8 cellular contexts compared by ENCODE assay signal in genomic region chr21:44455524-44456206, GRCh38. TPM values are rescaled to one million over a fixed set of nuclear protein-coding genes. Genes with fewer than 3 reads are reported as not detected.
DNase-seq lines count a peak whose midpoint lies in the region; ATAC-seq, FAIRE-seq and TF ChIP-seq lines count a peak whose summit lies in the region.

No MANE protein-coding gene starts in this region.

- H3K4me1 ChIP-seq in HCT116 (ENCODE audit: control insufficient read depth in 1 of 2, insufficient read depth in 2 of 2, low read length in 2 of 2) (peaks cover 6 to 10% of the 10 kb centered on the region in 2 experiments; a peak in 3 of 4 replicates), Panc1 (ENCODE audit: control insufficient read depth, insufficient read depth, low read length) (no peaks in the 10 kb centered on the region), left lung (peaks cover 5 to 13% of the 10 kb centered on the region in 2 donors)

- H3K9ac ChIP-seq in HCT116 (ENCODE audit: low read length): peak overlapping the region; percentile 72

- peak overlapping the region; percentile 90 for H3K4me2 ChIP-seq in HCT116 (ENCODE audit: low read length)

- H3K9me2 ChIP-seq in HCT116 (ENCODE audit: insufficient read depth): no peaks in the 10 kb centered on the region

- TF ChIP-seq CTCF in HCT116 (IDR thresholded peaks at IDR 0.05 in 2 of 3, conservative IDR thresholded peaks at IDR 0.05 in 1 of 3; ENCODE audit: borderline replicate concordance in 1 of 3, insufficient read depth in 1 of 3, low read depth in 2 of 3, low read length in 2 of 3) (peak in 2 of 3 experiments; percentile 16 to 21; a peak in 1 of 6 replicates), Panc1 (IDR thresholded peaks at IDR 0.05) (peak; percentile 82), bronchial epithelial cell (IDR thresholded peaks at IDR 0.05; ENCODE audit: insufficient read depth, low read length, severe bottlenecking) (peak; percentile 17), left lung (IDR thresholded peaks at IDR 0.05) (no peak)

- H3K79me2 ChIP-seq in HCT116 (ENCODE audit: insufficient read depth, low read length): no peaks in the 10 kb centered on the region

- H3K27me3 ChIP-seq in HCT116 (ENCODE audit: insufficient read depth, low read length): peaks cover 12% of the 10 kb centered on the region
- H3K27me3 ChIP-seq in Panc1 (ENCODE audit: control insufficient read depth, insufficient read depth, low read length): no peaks in the 10 kb centered on the region; the same call in 1 of the 2 replicates
- peaks cover 2% of the 10 kb centered on the region for H3K27me3 ChIP-seq in bronchial epithelial cell (ENCODE audit: control insufficient read depth, insufficient read depth, low read length)
- H3K27me3 ChIP-seq in left lung: peaks cover 0 to 33% of the 10 kb centered on the region in 2 donors

- POLR2A ChIA-PET in HCT116 (lab: Charles Lee): no interaction called here
- POLR2A ChIA-PET in Panc1 (lab: Charles Lee): no interaction called here

- no peak for FAIRE-seq in bronchial epithelial cell (lab: Jason Lieb, UNC)

- H2AFZ ChIP-seq in HCT116 (ENCODE audit: low read depth, low read length, poor library complexity, severe bottlenecking): no peak overlapping the region

- no peak for TF ChIP-seq POLR2A in HCT116 (IDR thresholded peaks at IDR 0.05; ENCODE audit: borderline replicate concordance, extremely low read depth, insufficient read depth, insufficient read length)

- no peaks in the 10 kb centered on the region for H4K20me1 ChIP-seq in HCT116 (ENCODE audit: insufficient read depth)

- peak; percentile 69 for ATAC-seq in HCT116
- peak; percentile 79 for ATAC-seq in Panc1
- peak; percentile 74 for ATAC-seq in left lung
- ATAC-seq in GM18520 (IDR thresholded peaks at IDR 0.05; ENCODE audit: unreplicated experiment): no peak
- no peak for ATAC-seq in HG03045 (IDR thresholded peaks at IDR 0.05; ENCODE audit: unreplicated experiment)

- BruUV-seq in HCT116 (replicated peaks; lab: Mats Ljungman, UMichigan): no TSS peak
- no TSS peak for BruUV-seq in Panc1 (replicated peaks; lab: Mats Ljungman, UMichigan)

- in situ Hi-C loops in Panc1 (cut with HindIII; ENCODE audit: low pct_unique_long_range_greater_than_20kb, low sequenced_read_pairs): no loop called here

- CTCF ChIA-PET in HCT116 (lab: Charles Lee): interaction anchor here (0.9 to 1.4 kb wide), 2 partner anchors 11 to 14 kb away, joined by 3 to 4 read pairs; no protein-coding TSS in a partner anchor
- CTCF ChIA-PET in Panc1 (lab: Charles Lee): interaction anchor here (0.6 kb wide), 1 partner anchor 104 kb away, joined by 5 read pairs; no protein-coding TSS in a partner anchor

- no peaks in the 10 kb centered on the region for H3K9me3 ChIP-seq in HCT116 (ENCODE audit: control insufficient read depth in 1 of 2, insufficient read depth in 1 of 2, low read depth in 1 of 2, low read length in 2 of 2)
- H3K9me3 ChIP-seq in Panc1 (ENCODE audit: control insufficient read depth, insufficient read depth, low read depth, low read length): no peaks in the 10 kb centered on the region
- peaks cover 0 to 3% of the 10 kb centered on the region in 2 donors for H3K9me3 ChIP-seq in left lung

- intact Hi-C loops in HCT116 (cut with micrococcal nuclease) (no loop called here), Panc1 (cut with micrococcal nuclease; ENCODE audit: unreplicated experiment) (no loop called here), left lung (cut with DNase I) (no loop called here)

- DNase-seq in CMK (ENCODE audit: low read depth) (peak; percentile 44), HCT116 (ENCODE audit: low read depth, low spot score) (no peak), Panc1 (ENCODE audit: low read depth, low spot score) (no peak), bronchial epithelial cell (ENCODE audit: low read depth) (no peak), left lung (peak; percentile 62 to 93)
- peak; percentile 5 for DNase-seq in stimulated activated CD8-positive, alpha-beta memory T cell treated with anti-CD3 and anti-CD28 coated beads, Interleukin-12 subunit alpha, Interleukin-12 subunit beta, amount 100 ng/mL, for 4 hours (ENCODE audit: low read depth)

- H3K4me3 ChIP-seq in HCT116 (replicated peaks in 1 of 2; ENCODE audit: low read depth in 1 of 2, low read length in 2 of 2) (peak overlapping the region; percentile 48 to 62), Panc1 (ENCODE audit: low read depth in 2 of 2, low read length in 2 of 2) (peak overlapping the region; percentile 54 to 61), bronchial epithelial cell (ENCODE audit: low read depth, low read length) (peak overlapping the region; percentile 37), left lung (peak overlapping the region; percentile 73 to 83)

- H3K36me3 ChIP-seq in HCT116 (ENCODE audit: control insufficient read depth in 1 of 2, insufficient read depth in 2 of 2, low read length in 2 of 2) (no peaks in the 10 kb centered on the region), Panc1 (ENCODE audit: control insufficient read depth, insufficient read depth, low read length) (no peaks in the 10 kb centered on the region), bronchial epithelial cell (ENCODE audit: control insufficient read depth, insufficient read depth, low read length) (no peaks in the 10 kb centered on the region), left lung (no peaks in the 10 kb centered on the region)

- peak; percentile 31; the same call in 1 of the 2 replicates for TF ChIP-seq RAD21 in HCT116 (IDR thresholded peaks at IDR 0.05; ENCODE audit: low read depth)

- peak overlapping the region; percentile 24; the same call in 1 of the 2 replicates for H3K27ac ChIP-seq in HCT116 (ENCODE audit: low read depth, low read length)
- 0 out of 2 replicates have a peak overlapping the region, but pooled peaks have one; percentile 29 for H3K27ac ChIP-seq in Panc1 (ENCODE audit: low read length)
- H3K27ac ChIP-seq in left lung: no peak overlapping the region

- RAD21 ChIA-PET in HCT116 (lab: Charles Lee; ENCODE audit: low non-redundant PET in 1 of 2, low total read pairs in 2 of 2, uncharacterized antibody in 2 of 2, unreplicated experiment in 2 of 2): interaction anchor here in 1 of 2 experiments (0.8 kb wide), 1 partner anchor 158 kb away, joined by 4 read pairs; no protein-coding TSS in a partner anchor

TF ChIP-seq in HCT116, 20 proteins besides CTCF, POLR2A, EP300 and RAD21:
- TF ChIP-seq MAX (IDR thresholded peaks at IDR 0.05): peak; percentile 79
- TF ChIP-seq TCF7L2 (IDR thresholded peaks at IDR 0.05; ENCODE audit: borderline replicate concordance, extremely low read depth, insufficient read depth, insufficient read length): no peak
- TF ChIP-seq ZFX (IDR thresholded peaks at IDR 0.05): no peak

RNA-seq across cellular contexts. Expression of gene LRRC3, which starts 0.4 kb away (rescaled TPM):
- total RNA-seq in HCT116 (2021; ENCODE audit: unreplicated experiment) (7.5 TPM), Panc1 (2021; ENCODE audit: unreplicated experiment) (3.3 TPM), bronchial epithelial cell (under 0.01 and 0.38 TPM in 2 replicates), left lung (1 to 10 TPM; 2.4 to 5.7 TPM)
- polyA plus RNA-seq in HCT116 (2012): 5.6 and 5.9 TPM in 2 replicates
- polyA plus RNA-seq in Panc1 (2012; ENCODE audit: insufficient read length): 3.8 TPM

Comparison
In these comparisons a context has a peak if more than half of its experiments do, and no peak if none do; other contexts are left out.
1. DNase-seq: peak in CMK (single experiment), left lung (2 of 2) and stimulated activated CD8-positive, alpha-beta memory T cell treated with anti-CD3 and anti-CD28 coated beads, Interleukin-12 subunit alpha, Interleukin-12 subunit beta, amount 100 ng/mL, for 4 hours (single experiment); none in HCT116 (single experiment), Panc1 (single experiment) and bronchial epithelial cell (single experiment).
2. ATAC-seq: peak in HCT116 (single experiment), Panc1 (single experiment) and left lung (single experiment); none in GM18520 (single experiment) and HG03045 (single experiment).
3. H3K27ac ChIP-seq: peak in HCT116 (single experiment) and Panc1 (single experiment); none in left lung (0 of 2).
4. CTCF ChIP-seq: peak in HCT116 (2 of 3), Panc1 (single experiment) and bronchial epithelial cell (single experiment); none in left lung (0 of 2).
5. Peak in every context shown above with its lines, with median percentiles within 50 percentile points of each other: H3K4me3 ChIP-seq.